1 cellular context compared by ENCODE assay signal in genomic region chr16:14132696-14133048, GRCh38.
TF ChIP-seq lines count a peak whose summit lies in the region.

No MANE protein-coding gene starts in this region.

TF ChIP-seq in HepG2, 621 proteins besides CTCF, POLR2A, EP300 and RAD21 (continued from another document):
- TF ChIP-seq ZNF609 (CRISPR knock-in tag; IDR thresholded peaks at IDR 0.05; ENCODE audit: borderline replicate concordance) = no peak
- no peak for TF ChIP-seq MED13 (CRISPR knock-in tag; IDR thresholded peaks at IDR 0.05)
